In the genomic region with DNA sequence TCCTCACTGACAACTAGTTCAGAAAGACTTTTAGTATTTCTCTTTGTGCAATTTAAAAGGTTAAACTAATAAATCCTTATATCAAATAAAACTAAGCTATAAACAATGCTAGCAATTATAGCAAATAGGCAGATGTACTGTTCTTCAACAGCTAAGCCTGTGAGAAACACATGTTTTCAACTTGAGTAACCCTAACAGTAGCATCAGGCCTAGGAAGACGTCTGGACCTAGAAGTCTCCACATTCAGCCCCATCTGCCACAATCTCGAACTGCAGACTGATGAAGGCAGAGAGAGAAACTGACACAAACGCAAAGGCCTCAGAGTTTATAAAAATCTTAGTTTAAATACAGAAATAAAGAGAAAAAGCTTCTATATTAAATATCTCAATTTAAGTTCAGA, we compare ENCODE assay signal across 9 cellular contexts. TPM values are rescaled to one million over a fixed set of nuclear protein-coding genes. Genes with fewer than 3 reads are reported as not detected.
A peak's percentile ranks its signal among the peaks of the same experiment; 100 is the strongest.
DNase-seq lines count a peak whose midpoint lies in the region; ATAC-seq and TF ChIP-seq lines count a peak whose summit lies in the region.
"Had no signal": no experiment of that assay in that cellular context is flagged by ENCODE, and none has a peak within 500 bp of the region (broad histone marks: within the 10 kb centered on the region; RNA-seq: fewer than 3 reads in every experiment).

No MANE protein-coding gene starts in this region.

- peak overlapping the region; percentile 62 for H3K27ac Mint-ChIP-seq in CD8-positive, alpha-beta T cell
- H3K27ac Mint-ChIP-seq in chondrocyte (ENCODE audit: unreplicated experiment) = peak overlapping the region; percentile 65

- H3K4me1 ChIP-seq in CD8-positive, alpha-beta T cell (ENCODE audit: insufficient read depth, low read length) = peaks cover 42% of the 10 kb centered on the region
- peaks cover 32% of the 10 kb centered on the region for H3K4me1 ChIP-seq in neuron (ENCODE audit: insufficient read depth, low read length)
- peaks cover 0 to 65% (median 37%) of the 10 kb centered on the region in 4 donors for H3K4me1 ChIP-seq in tibial artery
- peaks cover 16 to 76% (median 32%) of the 10 kb centered on the region in 3 donors for H3K4me1 ChIP-seq in gastroesophageal sphincter

- no peak for TF ChIP-seq CTCF in CD8-positive, alpha-beta T cell (IDR thresholded peaks at IDR 0.05)
- TF ChIP-seq CTCF in chondrocyte (IDR thresholded peaks at IDR 0.05) = no peak
- no peak for TF ChIP-seq CTCF in tibial artery (IDR thresholded peaks at IDR 0.05)
- no peak for TF ChIP-seq CTCF in gastroesophageal sphincter (IDR thresholded peaks at IDR 0.05)

- no peak overlapping the region for H3K4me3 ChIP-seq in CD8-positive, alpha-beta T cell (ENCODE audit: low read depth, low read length)
- peak overlapping the region; percentile 5 for H3K4me3 ChIP-seq in neuron (ENCODE audit: low read length)
- peak overlapping the region in 1 of 2 donors; percentile 95 for H3K4me3 ChIP-seq in tibial artery
- peak overlapping the region in 1 of 2 donors; percentile 73 for H3K4me3 ChIP-seq in gastroesophageal sphincter

- H3K4me3 Mint-ChIP-seq in CD8-positive, alpha-beta T cell = peak overlapping the region; percentile 36
- peak overlapping the region; percentile 8 for H3K4me3 Mint-ChIP-seq in chondrocyte (ENCODE audit: unreplicated experiment)

- TF ChIP-seq EP300 in gastroesophageal sphincter (IDR thresholded peaks at IDR 0.05) = no peak

- no peak overlapping the region for H3K27ac ChIP-seq in CD8-positive, alpha-beta T cell (ENCODE audit: low read depth, low read length)
- H3K27ac ChIP-seq in tibial artery (peak overlapping the region in 1 of 2 donors; percentile 95), gastroesophageal sphincter (peak overlapping the region in 2 of 4 donors; percentile 92 to 97)

- no peaks in the 10 kb centered on the region for H3K9me3 Mint-ChIP-seq in CD8-positive, alpha-beta T cell
- H3K9me3 Mint-ChIP-seq in chondrocyte (ENCODE audit: low read depth) = no peaks in the 10 kb centered on the region

- CTCF ChIA-PET in CD8-positive, alpha-beta T cell (lab: Charles Lee) = interaction anchor here (2.3 kb wide), 1 partner anchor 171 kb away, joined by 6 read pairs; no protein-coding TSS in a partner anchor

- peaks cover 43% of the 10 kb centered on the region for H3K36me3 Mint-ChIP-seq in CD8-positive, alpha-beta T cell
- H3K36me3 Mint-ChIP-seq in chondrocyte (ENCODE audit: low read depth) = peaks cover 6% of the 10 kb centered on the region

- peaks cover 2% of the 10 kb centered on the region for H3K36me3 ChIP-seq in CD8-positive, alpha-beta T cell (ENCODE audit: insufficient read depth, low read length)
- peaks cover 30% of the 10 kb centered on the region for H3K36me3 ChIP-seq in neuron (ENCODE audit: insufficient read depth, low read length)
- H3K36me3 ChIP-seq in tibial artery = peaks cover 0 to 15% (median 11%) of the 10 kb centered on the region in 3 donors
- H3K36me3 ChIP-seq in gastroesophageal sphincter = peaks cover 0 to 17% of the 10 kb centered on the region in 2 donors

- no peak overlapping the region for H2AFZ ChIP-seq in neuron (ENCODE audit: low read depth, low read length)

- no peaks in the 10 kb centered on the region for H3K9me3 ChIP-seq in CD8-positive, alpha-beta T cell (ENCODE audit: low read length)
- H3K9me3 ChIP-seq in neuron (ENCODE audit: low read length) = no peaks in the 10 kb centered on the region
- no peaks in the 10 kb centered on the region for H3K9me3 ChIP-seq in tibial artery
- H3K9me3 ChIP-seq in gastroesophageal sphincter = no peaks in the 10 kb centered on the region

- no peak for DNase-seq in CD8-positive, alpha-beta T cell
- DNase-seq in LHCN-M2 (ENCODE audit: low read depth) (peak; percentile 11), chondrocyte (ENCODE audit: low spot score) (no peak), SW 1271 (lab: John Stamatoyannopoulos, UW) (no peak), tibial artery (no peak)

- no peak for TF ChIP-seq POLR2A in gastroesophageal sphincter (IDR thresholded peaks at IDR 0.05)

- H3K4me1 Mint-ChIP-seq in CD8-positive, alpha-beta T cell (ENCODE audit: low read depth) = peaks cover 69% of the 10 kb centered on the region
- H3K4me1 Mint-ChIP-seq in chondrocyte (ENCODE audit: low read depth) = peaks cover 55% of the 10 kb centered on the region

- intact Hi-C loops in CD8-positive, alpha-beta T cell (cut with DNase I, micrococcal nuclease) = loop anchor here in 1 of 2 experiments (10.0 kb wide), 1 partner anchor 591 kb away; the partner anchor contains the start of gene TOB2
- intact Hi-C loops in tibial artery (cut with DNase I; ENCODE audit: low total_unique reads) = no loop called here

- ATAC-seq in CD8-positive, alpha-beta T cell = no peak
- ATAC-seq in GM21737 (IDR thresholded peaks at IDR 0.05; ENCODE audit: unreplicated experiment) (no peak), gastroesophageal sphincter (no peak)

- POLR2A ChIA-PET in CD8-positive, alpha-beta T cell (lab: Charles Lee) = no interaction called here

- 26 to 31% methylated on average over 3 of the region's 3 CpGs for WGBS in gastroesophageal sphincter (ENCODE audit: low coverage in 1 of 2), 2 donors

- no peaks in the 10 kb centered on the region for H3K27me3 ChIP-seq in CD8-positive, alpha-beta T cell (ENCODE audit: insufficient read depth, low read length)
- no peaks in the 10 kb centered on the region for H3K27me3 ChIP-seq in neuron (ENCODE audit: insufficient read depth, low read length)
- no peaks in the 10 kb centered on the region for H3K27me3 ChIP-seq in tibial artery
- no peaks in the 10 kb centered on the region for H3K27me3 ChIP-seq in gastroesophageal sphincter

- H3K27me3 Mint-ChIP-seq in CD8-positive, alpha-beta T cell (ENCODE audit: low read depth) = no peaks in the 10 kb centered on the region
- H3K27me3 Mint-ChIP-seq in chondrocyte (ENCODE audit: low read depth) = no peaks in the 10 kb centered on the region

RNA-seq across cellular contexts. Expression of gene ST13, which starts 2.5 kb away (rescaled TPM):
- 100 to 1,000 TPM; 143 to 160 TPM for total RNA-seq in CD8-positive, alpha-beta T cell
- total RNA-seq in LHCN-M2 (2014; rRNA removed) (187 and 203 TPM in 2 replicates), chondrocyte (187 to 229 TPM (median 207 TPM) in 3 replicates), gastroesophageal sphincter (100 to 1,000 TPM; 179 to 239 (median 211) TPM)
- 247 TPM for polyA plus RNA-seq in LHCN-M2 (2012)

RNA-seq across cellular contexts. Expression of gene XPNPEP3, which starts 3.0 kb away (rescaled TPM):
- total RNA-seq in CD8-positive, alpha-beta T cell = 10 to 100 TPM; 13.9 to 15.2 TPM
- total RNA-seq in LHCN-M2 (2014; rRNA removed) = 9.4 and 10.7 TPM in 2 replicates
- polyA plus RNA-seq in LHCN-M2 (2012) = 7.0 TPM
- total RNA-seq in chondrocyte = 14.7 to 24.6 TPM (median 15.3 TPM) in 3 replicates
- total RNA-seq in gastroesophageal sphincter = 10 to 100 TPM in 2 of 4 donors, 1 to 10 TPM in 2; 5.9 to 13.3 (median 10.4) TPM

RNA-seq across cellular contexts. Expression of gene DNAJB7, which starts 8.0 kb away (rescaled TPM):
- not detected for total RNA-seq in CD8-positive, alpha-beta T cell
- total RNA-seq in LHCN-M2 (2014; rRNA removed) (not detected in 2 replicates), chondrocyte (not detected in 3 replicates), gastroesophageal sphincter (not detected)
- polyA plus RNA-seq in LHCN-M2 (2012) = 0.02 TPM
- polyA plus RNA-seq: adipose tissue had no signal

RNA-seq across cellular contexts. Expression of gene SLC25A17, which starts 34.8 kb away (rescaled TPM):
- total RNA-seq in CD8-positive, alpha-beta T cell = 1 to 10 TPM; 3.2 to 4.0 TPM
- 26.0 and 28.5 TPM in 2 replicates for total RNA-seq in LHCN-M2 (2014; rRNA removed)
- polyA plus RNA-seq in LHCN-M2 (2012) = 14.4 TPM
- total RNA-seq in chondrocyte = 17.4 to 19.2 TPM (median 18.5 TPM) in 3 replicates
- total RNA-seq in gastroesophageal sphincter = 10 to 100 TPM in 2 of 4 donors, 1 to 10 TPM in 2; 5.7 to 17.0 (median 12.2) TPM
